ENCODE assay signal across 1 cellular context in genomic region chr14:99242238-99242637, GRCh38.
TF ChIP-seq lines count a peak whose summit lies in the region.

No MANE protein-coding gene starts in this region.

TF ChIP-seq in H1, 55 proteins besides CTCF, POLR2A, EP300 and RAD21 (continued from another document):
- TF ChIP-seq ATF3 (IDR thresholded peaks at IDR 0.05; ENCODE audit: insufficient read depth, low read depth, low read length) = no peak
- TF ChIP-seq MAFK (IDR thresholded peaks at IDR 0.05; ENCODE audit: low read depth, low read length) = no peak
- no peak for TF ChIP-seq SIX5 (IDR thresholded peaks at IDR 0.05; ENCODE audit: low read depth, low read length)
- no peak for TF ChIP-seq RXRA (IDR thresholded peaks at IDR 0.05; ENCODE audit: insufficient read depth, low read depth, low read length)
